Comparison of ENCODE assay signal across 30 cellular contexts in genomic region chr16:84410361-84411138, GRCh38. TPM values are rescaled to one million over a fixed set of nuclear protein-coding genes. Genes with fewer than 3 reads are reported as not detected.
DNase-seq lines count a peak whose midpoint lies in the region; ATAC-seq, FAIRE-seq and TF ChIP-seq lines count a peak whose summit lies in the region.
"Had no signal": no experiment of that assay in that cellular context is flagged by ENCODE, and none has a peak within 500 bp of the region (broad histone marks: within the 10 kb centered on the region; RNA-seq: fewer than 3 reads in every experiment).

No MANE protein-coding gene starts in this region.

- H3K79me2 ChIP-seq in HepG2 (ENCODE audit: insufficient read depth, low read length): no peaks in the 10 kb centered on the region
- H3K79me2 ChIP-seq in K562 (ENCODE audit: control insufficient read depth, insufficient read depth, low read length): no peaks in the 10 kb centered on the region

- FAIRE-seq in HepG2 (lab: Jason Lieb, UNC): no peak
- FAIRE-seq in K562 (lab: Jason Lieb, UNC): no peak
- FAIRE-seq: A549, GM18507 had no signal

- peak overlapping the region; percentile 78 for H3K27ac Mint-ChIP-seq in mesothelial cell of epicardium
- H3K27ac Mint-ChIP-seq: CD4-positive, alpha-beta memory T cell; GM23338 had no signal

- peaks cover 11% of the 10 kb centered on the region for H3K36me3 Mint-ChIP-seq in mesothelial cell of epicardium
- H3K36me3 Mint-ChIP-seq: CD4-positive, alpha-beta memory T cell had no signal

- CTCF ChIA-PET in HepG2 (lab: Yijun Ruan, JAX; ENCODE audit: low intra/inter-chr PET ratio, low total read pairs) (no interaction called here), K562 (lab: Yijun Ruan, JAX; ENCODE audit: low intra/inter-chr PET ratio) (interaction anchor here (0.6 kb wide), 1 partner anchor 66 kb away, joined by 3 read pairs; no protein-coding TSS in a partner anchor), HEK293T (lab: Yijun Ruan, JAX) (no interaction called here)

- WGBS in HepG2 (ENCODE audit: low lambda C conversion rate): 32% methylated on average over 11 of the region's 11 CpGs
- 45% methylated on average over 7 of the region's 11 CpGs for WGBS in right lobe of liver (ENCODE audit: insufficient coverage, low coverage, low lambda C conversion rate, missing lambda C conversion rate)
- 2% methylated on average over 11 of the region's 11 CpGs for WGBS in K562 (ENCODE audit: insufficient coverage, low coverage, missing lambda C conversion rate)

- no peaks in the 10 kb centered on the region for H3K27me3 Mint-ChIP-seq in mesothelial cell of epicardium (ENCODE audit: low read depth)

- no peak for TF ChIP-seq EP300 in HepG2 (IDR thresholded peaks at IDR 0.05; ENCODE audit: low read depth in 2 of 2, low read length in 2 of 2)
- no peak for TF ChIP-seq EP300 in HepG2 (CRISPR knock-in tag; IDR thresholded peaks at IDR 0.05; ENCODE audit: borderline replicate concordance)
- no peak for TF ChIP-seq EP300 in K562 (IDR thresholded peaks at IDR 0.05; ENCODE audit: low read length)

- no peak overlapping the region for H3K27ac ChIP-seq in HepG2 (ENCODE audit: extremely low read length, insufficient read depth, low read length)
- H3K27ac ChIP-seq in right lobe of liver: no peak overlapping the region
- H3K27ac ChIP-seq in K562 (ENCODE audit: extremely low read depth, low read depth, low read length): no peak overlapping the region
- no peak overlapping the region for H3K27ac ChIP-seq in upper lobe of right lung
- H3K27ac ChIP-seq: A549, PC-9, SK-N-MC had no signal

- H3K4me3 Mint-ChIP-seq in mesothelial cell of epicardium: no peak overlapping the region
- H3K4me3 Mint-ChIP-seq: CD4-positive, alpha-beta memory T cell; GM23338 had no signal

- in situ Hi-C loops in HepG2 (cut with HindIII; ENCODE audit: extremely low pct_ligation_motif_present, low pct_unique_long_range_greater_than_20kb): no loop called here
- in situ Hi-C loops in K562 (cut with MboI): no loop called here

- no peak for ATAC-seq in HepG2
- no peak for ATAC-seq in right lobe of liver
- ATAC-seq in K562: no peak
- ATAC-seq in upper lobe of right lung: no peak
- no peak for ATAC-seq in omental fat pad (ENCODE audit: low FRiP score)
- ATAC-seq: A549, GM23338 had no signal

- H3K4me3 ChIP-seq in HepG2 (replicated peaks in 1 of 3; ENCODE audit: insufficient read depth in 1 of 3, low read depth in 2 of 3, low read length in 3 of 3) (no peak overlapping the region), right lobe of liver (no peak overlapping the region), K562 (no peak overlapping the region), upper lobe of right lung (no peak overlapping the region)
- H3K4me3 ChIP-seq: A549; BLaER1 treated with 17β-estradiol and CSF1 and Interleukin-3, amounts not matched to agents 10 nM and 100 nM; GM23338; PC-9; SK-N-MC had no signal

- no peak overlapping the region for H3K4me2 ChIP-seq in HepG2 (ENCODE audit: low read depth, low read length)
- no peak overlapping the region for H3K4me2 ChIP-seq in K562 (ENCODE audit: insufficient read depth, low read length)
- H3K4me2 ChIP-seq: A549, GM23338, PC-9 had no signal

- H3K4me1 Mint-ChIP-seq in mesothelial cell of epicardium: peaks cover 47% of the 10 kb centered on the region
- H3K4me1 Mint-ChIP-seq: GM23338 had no signal

- H3K9me3 ChIP-seq in HepG2 (ENCODE audit: low read length) (no peaks in the 10 kb centered on the region), right lobe of liver (no peaks in the 10 kb centered on the region), K562 (replicated peaks; ENCODE audit: control insufficient read depth, insufficient read depth, low read depth, low read length) (no peaks in the 10 kb centered on the region), upper lobe of right lung (no peaks in the 10 kb centered on the region)
- H3K9me3 ChIP-seq: A549; BLaER1 treated with 17β-estradiol and CSF1 and Interleukin-3, amounts not matched to agents 10 nM and 100 nM had no signal

- no peak for TF ChIP-seq RAD21 in HepG2 (CRISPR knock-in tag; IDR thresholded peaks at IDR 0.05)
- TF ChIP-seq RAD21 in K562 (CRISPR knock-in tag; conservative IDR thresholded peaks at IDR 0.05 in 1 of 2, IDR thresholded peaks at IDR 0.05 in 1 of 2): no peak

- BruUV-seq in HepG2 (replicated peaks; lab: Mats Ljungman, UMichigan): no TSS peak
- no TSS peak for BruUV-seq in K562 (replicated peaks; lab: Mats Ljungman, UMichigan)

- TF ChIP-seq CTCF in HepG2 (CRISPR knock-in tag; IDR thresholded peaks at IDR 0.05) (no peak), right lobe of liver (IDR thresholded peaks at IDR 0.05) (no peak), K562 (IDR thresholded peaks at IDR 0.05 in 2 of 3, conservative IDR thresholded peaks at IDR 0.05 in 1 of 3; ENCODE audit: insufficient read depth in 2 of 3, low read depth in 1 of 3, low read length in 3 of 3) (no peak), mesothelial cell of epicardium (IDR thresholded peaks at IDR 0.05; ENCODE audit: unreplicated experiment) (no peak), upper lobe of right lung (IDR thresholded peaks at IDR 0.05) (no peak), omental fat pad (IDR thresholded peaks at IDR 0.05) (no peak)

- no peaks in the 10 kb centered on the region for H3K9me3 Mint-ChIP-seq in mesothelial cell of epicardium
- H3K9me3 Mint-ChIP-seq: GM23338 had no signal

- DNase-seq in HepG2 (ENCODE audit: low spot score): no peak
- DNase-seq in right lobe of liver: no peak
- DNase-seq in K562 (ENCODE audit: extremely low read depth in 1 of 4, low spot score in 3 of 4): no peak
- no peak for DNase-seq in mesothelial cell of epicardium (ENCODE audit: low spot score in 2 of 2, unreplicated experiment in 2 of 2)
- peak; percentile 20 for DNase-seq in upper lobe of right lung
- no peak for DNase-seq in omental fat pad (ENCODE audit: low spot score)
- no peak for DNase-seq in HEK293T (ENCODE audit: extremely low spot score)
- no peak for DNase-seq in NCI-H748 treated with DMSO at 0.1 percent for 48 hours (lab: John Stamatoyannopoulos, UW)
- DNase-seq: AML-193; CD4-positive, alpha-beta memory T cell; COR-L47; DMS53; HCEC 1CT; Karpas-422; NCI-H1105; NCI-H1436 treated with DMSO at 0.1 percent for 48 hours; NCI-H187 treated with DMSO at 0.1 percent for 48 hours; NCI-H2171 treated with DMSO at 0.1 percent for 48 hours; NCI-H524; NCI-H774; SHP77 had no signal

- no peaks in the 10 kb centered on the region for H4K20me1 ChIP-seq in HepG2 (ENCODE audit: insufficient read depth, low read length)
- no peaks in the 10 kb centered on the region; the same call in 1 of the 2 replicates for H4K20me1 ChIP-seq in K562 (replicated peaks; ENCODE audit: control insufficient read depth, insufficient read depth, low read length)
- H4K20me1 ChIP-seq: BLaER1 treated with 17β-estradiol and CSF1 and Interleukin-3, amounts not matched to agents 10 nM and 100 nM had no signal

- H3K9ac ChIP-seq in HepG2 (ENCODE audit: insufficient read depth, low read depth, low read length) (no peak overlapping the region), K562 (ENCODE audit: insufficient read depth in 1 of 2, low read depth in 2 of 2, low read length in 2 of 2) (no peak overlapping the region)
- H3K9ac ChIP-seq: BLaER1 treated with 17β-estradiol and CSF1 and Interleukin-3, amounts not matched to agents 10 nM and 100 nM had no signal

- intact Hi-C loops in HepG2 (cut with micrococcal nuclease; ENCODE audit: unreplicated experiment) (no loop called here), right lobe of liver (cut with DNase I) (no loop called here), K562 (cut with micrococcal nuclease) (no loop called here), upper lobe of right lung (cut with DNase I) (no loop called here)

- H3K27me3 ChIP-seq in HepG2 (ENCODE audit: control insufficient read depth in 1 of 2, insufficient read depth in 2 of 2, low read length in 2 of 2) (peaks cover 3 to 46% of the 10 kb centered on the region in 2 experiments; a peak in 4 of 5 replicates), right lobe of liver (no peaks in the 10 kb centered on the region), K562 (ENCODE audit: control insufficient read depth in 2 of 2, insufficient read depth in 2 of 2, low read length in 2 of 2) (peaks cover 68 to 93% of the 10 kb centered on the region in 2 experiments), upper lobe of right lung (no peaks in the 10 kb centered on the region)
- H3K27me3 ChIP-seq: BLaER1 treated with 17β-estradiol and CSF1 and Interleukin-3, amounts not matched to agents 10 nM and 100 nM had no signal

- H3K36me3 ChIP-seq in HepG2 (replicated peaks in 1 of 2; ENCODE audit: control insufficient read depth in 1 of 2, insufficient read depth in 2 of 2, low read length in 2 of 2): no peaks in the 10 kb centered on the region
- no peaks in the 10 kb centered on the region for H3K36me3 ChIP-seq in right lobe of liver
- no peaks in the 10 kb centered on the region for H3K36me3 ChIP-seq in K562 (ENCODE audit: control insufficient read depth, insufficient read depth, low read length)
- no peaks in the 10 kb centered on the region for H3K36me3 ChIP-seq in upper lobe of right lung
- H3K36me3 ChIP-seq: BLaER1 treated with 17β-estradiol and CSF1 and Interleukin-3, amounts not matched to agents 10 nM and 100 nM had no signal

- H3K9me1 ChIP-seq in K562 (ENCODE audit: control insufficient read depth, insufficient read depth, low read length): no peaks in the 10 kb centered on the region

- TF ChIP-seq POLR2A in HepG2 (IDR thresholded peaks at IDR 0.05; ENCODE audit: insufficient read depth in 1 of 2, low read depth in 2 of 2, low read length in 2 of 2) (no peak), right lobe of liver (IDR thresholded peaks at IDR 0.05) (no peak), K562 (conservative IDR thresholded peaks at IDR 0.05) (no peak)

- no peak overlapping the region for H2AFZ ChIP-seq in HepG2 (ENCODE audit: low read length)
- no peak overlapping the region for H2AFZ ChIP-seq in K562 (ENCODE audit: low read depth, low read length)
- H2AFZ ChIP-seq: GM23338, PC-9 had no signal

- H3K4me1 ChIP-seq in HepG2 (ENCODE audit: insufficient read depth, low read length): peaks cover 33% of the 10 kb centered on the region
- H3K4me1 ChIP-seq in right lobe of liver: no peaks in the 10 kb centered on the region
- H3K4me1 ChIP-seq in K562 (replicated peaks in 1 of 2; ENCODE audit: control insufficient read depth in 2 of 2, insufficient read depth in 2 of 2, low read length in 2 of 2): no peaks in the 10 kb centered on the region
- no peaks in the 10 kb centered on the region for H3K4me1 ChIP-seq in upper lobe of right lung
- H3K4me1 ChIP-seq: A549 had no signal

- POLR2A ChIA-PET in HepG2 (lab: Yijun Ruan, JAX) (no interaction called here), K562 (lab: Yijun Ruan, JAX) (interaction anchor here (1.1 kb wide), 1 partner anchor 21 kb away, joined by 4 read pairs; no protein-coding TSS in a partner anchor), HEK293T (lab: Yijun Ruan, JAX) (no interaction called here)

RNA-seq across cellular contexts. Expression of gene ATP2C2, which starts 42.2 kb away (rescaled TPM):
- total RNA-seq in HepG2 (2016; rRNA removed; fragmentation: Illumina TruSeq; extraction: Trizol) (not detected in 2 replicates), right lobe of liver (under 1 TPM in 4 of 6 experiments, not detected in 2; 0.18 to 0.51 (median 0.32) TPM), K562 (2014; rRNA removed) (not detected in 2 replicates), K562 (2014; rRNA removed; fragmentation: Illumina TruSeq; extraction: Trizol) (not detected in 2 replicates), K562 (2015; rRNA removed; fragmentation: Illumina TruSeq; extraction: Trizol) (not detected in 2 replicates), K562 (2021) (0.11 and 0.75 TPM in 2 replicates), mesothelial cell of epicardium (43.5 to 52.5 TPM (median 47.7 TPM) in 3 replicates), upper lobe of right lung (48.9 TPM), omental fat pad (1 to 10 TPM in 1 of 4 donors, not detected in 3; 1.3 TPM)
- total RNA-seq in HepG2 (2016; cell fraction: cytosol; rRNA removed; fragmentation: Illumina TruSeq; extraction: Trizol; ENCODE audit: low read depth): not detected in 2 replicates
- not detected in 2 replicates for total RNA-seq in HepG2 (2016; cell fraction: insoluble cytoplasmic fraction; rRNA removed; fragmentation: Illumina TruSeq; extraction: Trizol)
- total RNA-seq in HepG2 (2016; cell fraction: membrane; rRNA removed; fragmentation: Illumina TruSeq; extraction: Trizol): not detected in 2 replicates
- not detected in 2 replicates for total RNA-seq in HepG2 (2016; cell fraction: nucleus; rRNA removed; fragmentation: Illumina TruSeq; extraction: Trizol)
- polyA plus RNA-seq in HepG2 (2011; rRNA removed) (0.05 and 0.07 TPM in 2 replicates), K562 (2011; rRNA removed) (not detected in 2 replicates), K562 (2014; fragmentation: Illumina TruSeq; extraction: Trizol) (not detected in 2 replicates), K562 (2014; fragmentation: Nextera tagmentation; extraction: Ambion mirVana) (not detected), K562 (2014; rRNA removed) (not detected in 2 replicates)
- 0.04 and 0.06 TPM in 2 replicates for polyA plus RNA-seq in HepG2 (2011; cell fraction: cytosol; rRNA removed)
- 0.29 and 0.54 TPM in 2 replicates for polyA plus RNA-seq in HepG2 (2011; cell fraction: nucleus; rRNA removed)
- polyA plus RNA-seq in HepG2 (2012): 0.12 and 0.41 TPM in 2 replicates
- not detected in 2 replicates for polyA plus RNA-seq in HepG2 (2016; cell fraction: cytosol; fragmentation: Illumina TruSeq; extraction: Trizol; ENCODE audit: low read depth)
- not detected in 2 replicates for polyA plus RNA-seq in HepG2 (2016; cell fraction: insoluble cytoplasmic fraction; fragmentation: Illumina TruSeq; extraction: Trizol; ENCODE audit: low read depth)
- not detected in 2 replicates for polyA plus RNA-seq in HepG2 (2016; cell fraction: membrane; fragmentation: Illumina TruSeq; extraction: Trizol; ENCODE audit: low read depth)
- not detected in 2 replicates for polyA plus RNA-seq in HepG2 (2016; cell fraction: nucleus; fragmentation: Illumina TruSeq; extraction: Trizol; ENCODE audit: insufficient read depth, low read depth)
- not detected in 2 replicates for polyA minus RNA-seq in HepG2 (2011; rRNA and poly(A)+ RNA removed; ENCODE audit: low replicate concordance)
- not detected in 2 replicates for polyA minus RNA-seq in HepG2 (2011; cell fraction: cytosol; rRNA and poly(A)+ RNA removed)
- polyA minus RNA-seq in HepG2 (2011; cell fraction: nucleus; rRNA and poly(A)+ RNA removed): not detected in 2 replicates
- not detected in 2 replicates for total RNA-seq in K562 (2011; cell fraction: chromatin; rRNA removed; ENCODE audit: low replicate concordance)
- total RNA-seq in K562 (2011; cell fraction: nucleolus; rRNA removed): not detected in 2 replicates
- total RNA-seq in K562 (2011; cell fraction: nucleoplasm; rRNA removed): not detected in 2 replicates
- not detected in 2 replicates for polyA plus RNA-seq in K562 (2011; cell fraction: cytosol; rRNA removed)
- polyA plus RNA-seq in K562 (2011; cell fraction: nucleus; rRNA removed): not detected in 2 replicates
- polyA plus RNA-seq in K562 (2012): not detected in 2 replicates
- polyA minus RNA-seq in K562 (2011; rRNA and poly(A)+ RNA removed): not detected in 2 replicates
- not detected in 2 replicates for polyA minus RNA-seq in K562 (2011; cell fraction: cytosol; rRNA and poly(A)+ RNA removed)
- not detected in 2 replicates for polyA minus RNA-seq in K562 (2011; cell fraction: nucleus; rRNA and poly(A)+ RNA removed)
- total RNA-seq: CD4-positive, alpha-beta memory T cell; Daoy; G401; RPMI7951 had no signal
- polyA plus RNA-seq: CD4-positive, alpha-beta memory T cell had no signal

Comparison
In these comparisons a context has a peak if more than half of its experiments do, and no peak if none do; other contexts are left out.
1. RNA of gene ATP2C2, which starts 42.2 kb away (total RNA-seq): 48.9 TPM in upper lobe of right lung (single experiment) and 43.5 to 52.5 TPM in mesothelial cell of epicardium; 0.18 to 0.51 TPM in right lobe of liver, not detected in HepG2, 0.11 to 0.75 TPM in K562 and 1.3 TPM in omental fat pad; every median in the first group is over 10 times any median in the second.
2. Of the 241 proteins assayed by ChIP-seq in both HepG2 and K562: peak only in HepG2: none; only in K562: MEIS2 and ZFP36; in both: none; in neither: 238; mixed calls (peak in some experiments, not most) for 1.